Comparison of ENCODE assay signal across 18 cellular contexts in the genomic region with DNA sequence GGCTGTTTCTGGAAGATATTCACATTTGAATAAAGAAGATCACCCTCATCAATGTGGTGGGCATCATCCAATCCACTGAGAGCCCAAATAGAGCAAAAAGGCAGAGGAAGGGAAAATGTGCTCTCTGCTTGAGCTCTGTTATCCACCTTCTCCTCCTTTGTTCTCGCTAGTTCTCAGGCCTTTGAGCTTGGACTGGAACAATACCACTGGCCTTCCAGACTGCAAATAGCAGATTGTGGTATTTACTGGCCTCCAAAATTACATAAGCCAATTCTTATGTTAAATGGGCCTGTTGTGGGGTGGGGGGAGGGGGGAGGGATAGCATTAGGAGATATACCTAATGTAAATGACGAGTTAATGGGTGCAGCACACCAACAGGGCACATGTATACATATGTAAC.
DNase-seq lines count a peak whose midpoint lies in the region; ATAC-seq and TF ChIP-seq lines count a peak whose summit lies in the region.
"Had no signal": no experiment of that assay in that cellular context is flagged by ENCODE, and none has a peak within 500 bp of the region (broad histone marks: within the 10 kb centered on the region; RNA-seq: fewer than 3 reads in every experiment).

No MANE protein-coding gene starts in this region.

- no peak overlapping the region for H2BK20ac ChIP-seq in H9 (ENCODE audit: low read depth, low read length, poor library complexity, severe bottlenecking)

- no peaks in the 10 kb centered on the region for H3K9me2 ChIP-seq in neural cell (ENCODE audit: insufficient read depth, low read length)

- TF ChIP-seq CTCF in H9 (conservative IDR thresholded peaks at IDR 0.05) (no peak), WTC11 (IDR thresholded peaks at IDR 0.05) (no peak), neural cell (IDR thresholded peaks at IDR 0.05; ENCODE audit: poor library complexity, severe bottlenecking) (no peak)

- H3K36me3 ChIP-seq in neural cell (ENCODE audit: insufficient read depth, low read length): no peaks in the 10 kb centered on the region
- H3K36me3 ChIP-seq: BE2C had no signal

- H3K4me2 ChIP-seq in H9 (ENCODE audit: insufficient read depth, insufficient read length, low read length): peak overlapping the region; percentile 26
- no peak overlapping the region for H3K4me2 ChIP-seq in neural cell (ENCODE audit: low read length)
- H3K4me2 ChIP-seq: A549, KMS-11 had no signal

- H2BK12ac ChIP-seq in H9 (ENCODE audit: insufficient read length, low read depth, low read length): no peak overlapping the region

- TF ChIP-seq EP300 in neural cell (conservative IDR thresholded peaks at IDR 0.05; ENCODE audit: poor library complexity, severe bottlenecking): no peak

- no peaks in the 10 kb centered on the region; the same call in 1 of the 2 replicates for H3K27me3 Mint-ChIP-seq in H9 (ENCODE audit: low read depth)
- H3K27me3 Mint-ChIP-seq in WTC11 (ENCODE audit: low read depth): peaks cover 3% of the 10 kb centered on the region

- no peaks in the 10 kb centered on the region for H3K79me2 ChIP-seq in H9 (ENCODE audit: insufficient read depth, low read length)
- no peaks in the 10 kb centered on the region for H3K79me2 ChIP-seq in neural cell (replicated peaks; ENCODE audit: insufficient read depth, low read length)

- H3K36me3 Mint-ChIP-seq in H9 (ENCODE audit: insufficient read depth in 1 of 3, low read depth in 3 of 3) (no peaks in the 10 kb centered on the region), WTC11 (no peaks in the 10 kb centered on the region; the same call in 1 of the 2 replicates)
- H3K36me3 Mint-ChIP-seq: CD4-positive, alpha-beta memory T cell had no signal

- no CpG with 5 or more reads among the region's 2 CpGs for WGBS in H9 (ENCODE audit: extremely low coverage, insufficient read length, low lambda C conversion rate)

- H3K4me1 Mint-ChIP-seq in H9 (peaks cover 17 to 29% of the 10 kb centered on the region in 2 experiments), WTC11 (peaks cover 16% of the 10 kb centered on the region)
- H3K4me1 Mint-ChIP-seq: CD4-positive, alpha-beta memory T cell had no signal

- no peak overlapping the region for H3K23ac ChIP-seq in H9 (ENCODE audit: insufficient read length, low read depth, low read length)

- peak overlapping the region; percentile 83 to 86 (median 85); a peak in 4 of 7 replicates for H3K27ac Mint-ChIP-seq in H9
- peak overlapping the region; percentile 88 for H3K27ac Mint-ChIP-seq in WTC11
- H3K27ac Mint-ChIP-seq: CD4-positive, alpha-beta memory T cell had no signal

- H2AFZ ChIP-seq in H9 (ENCODE audit: low read length) (no peak overlapping the region), neural cell (ENCODE audit: low read depth, low read length) (no peak overlapping the region)

- H3K4me3 ChIP-seq in neural cell (ENCODE audit: low read length): no peak overlapping the region
- H3K4me3 ChIP-seq: A549 had no signal

- H3K27me3 ChIP-seq in H9 (ENCODE audit: insufficient read depth, low read length) (no peaks in the 10 kb centered on the region), neural cell (ENCODE audit: insufficient read depth, low read depth, low read length) (no peaks in the 10 kb centered on the region)
- H3K27me3 ChIP-seq: BE2C had no signal

- H3K4ac ChIP-seq in H9 (ENCODE audit: low read depth, low read length): no peak overlapping the region

- H2BK5ac ChIP-seq in H9 (ENCODE audit: insufficient read length, low read length): no peak overlapping the region

- H3K9me3 ChIP-seq in H9 (ENCODE audit: control insufficient read depth, low read depth, low read length) (no peaks in the 10 kb centered on the region), neural cell (ENCODE audit: low read length) (no peaks in the 10 kb centered on the region)
- H3K9me3 ChIP-seq: A549, BE2C had no signal

- peak overlapping the region; percentile 50 for H3K27ac ChIP-seq in H9 (ENCODE audit: insufficient read length, low read depth, low read length)
- peak overlapping the region; percentile 31 for H3K27ac ChIP-seq in neural cell (ENCODE audit: low read length)
- H3K27ac ChIP-seq: A549, C4-2B, KMS-11 had no signal

- no peak overlapping the region for H3K9ac ChIP-seq in H9 (ENCODE audit: extremely low read depth, insufficient read length, low read length)
- no peak overlapping the region for H3K9ac ChIP-seq in neural cell (ENCODE audit: low read length)
- H3K9ac ChIP-seq: KMS-11 had no signal

- H4K5ac ChIP-seq in H9 (ENCODE audit: insufficient read length, low read depth, low read length): no peak overlapping the region

- no peaks in the 10 kb centered on the region for H4K20me1 ChIP-seq in H9 (ENCODE audit: control insufficient read depth, insufficient read depth, insufficient read length)
- no peaks in the 10 kb centered on the region for H4K20me1 ChIP-seq in neural cell (ENCODE audit: insufficient read depth)

- H2AK5ac ChIP-seq in H9 (ENCODE audit: insufficient read length, low read length): no peak overlapping the region

- no peak overlapping the region for H4K8ac ChIP-seq in H9 (replicated peaks; ENCODE audit: insufficient read length, low read depth, low read length)

- peak overlapping the region; percentile 36 for H2BK120ac ChIP-seq in H9 (ENCODE audit: low read depth, low read length, poor library complexity, severe bottlenecking)

- no peaks in the 10 kb centered on the region for H3K79me1 ChIP-seq in H9 (ENCODE audit: insufficient read depth, low read depth, low read length, poor library complexity, severe bottlenecking)

- no peak for TF ChIP-seq RAD21 in neural cell (conservative IDR thresholded peaks at IDR 0.05)

- POLR2A ChIA-PET in WTC11 (lab: Charles Lee): no interaction called here

- H3K56ac ChIP-seq in H9 (ENCODE audit: insufficient read length, low read depth, low read length): no peak overlapping the region

- peak overlapping the region in 1 of 2 experiments; percentile 19; a peak in 2 of 5 replicates for H3K4me3 Mint-ChIP-seq in H9
- H3K4me3 Mint-ChIP-seq in WTC11: 0 out of 2 replicates have a peak overlapping the region, but pooled peaks have one; percentile 9
- H3K4me3 Mint-ChIP-seq: CD4-positive, alpha-beta memory T cell had no signal

- no peak overlapping the region for H4K91ac ChIP-seq in H9 (ENCODE audit: insufficient read length, low read depth, low read length)

- no peak overlapping the region for H2BK15ac ChIP-seq in H9 (ENCODE audit: low read depth, low read length)

- H3T11ph ChIP-seq in H9 (ENCODE audit: low read length): no peak overlapping the region

- CTCF ChIA-PET in WTC11 (lab: Charles Lee): interaction anchor here (0.6 to 0.9 kb wide), 2 partner anchors 24 to 346 kb away, joined by 3 to 5 read pairs; no protein-coding TSS in a partner anchor

- ATAC-seq in WTC11 (peak; percentile 86), HG02588 (IDR thresholded peaks at IDR 0.05; ENCODE audit: unreplicated experiment) (no peak), HG02798 (IDR thresholded peaks at IDR 0.05; ENCODE audit: poor library complexity, unreplicated experiment) (no peak), HG03175 (IDR thresholded peaks at IDR 0.05; ENCODE audit: unreplicated experiment) (no peak)
- ATAC-seq: A549, HCT116, HepG2 had no signal

- H3K23me2 ChIP-seq in H9 (ENCODE audit: insufficient read length, low read depth, low read length, poor library complexity, severe bottlenecking): peaks cover 2% of the 10 kb centered on the region

- H3K9me3 Mint-ChIP-seq in H9: peaks cover 4% of the 10 kb centered on the region in 2 experiments; a peak in 4 of 5 replicates
- peaks cover 11% of the 10 kb centered on the region for H3K9me3 Mint-ChIP-seq in WTC11

- peak; percentile 35 for DNase-seq in H9
- DNase-seq in WTC11 (ENCODE audit: low spot score): no peak
- DNase-seq in iPS DF 19.7 (ENCODE audit: low read depth, low spot score): peak; percentile 87
- DNase-seq in T-helper 9 cell: no peak
- DNase-seq: BE2C; CD4-positive, alpha-beta memory T cell; DND-41; GF-D8; GOT3 had no signal

- no peaks in the 10 kb centered on the region for H3F3A ChIP-seq in neural cell (ENCODE audit: insufficient read depth, low read length, poor library complexity, severe bottlenecking)

- H3K14ac ChIP-seq in H9 (ENCODE audit: insufficient read depth, low read length): no peak overlapping the region

- H3K4me1 ChIP-seq in H9 (ENCODE audit: insufficient read depth, low read length): peaks cover 3% of the 10 kb centered on the region; the same call in 1 of the 2 replicates
- H3K4me1 ChIP-seq: A549, BE2C had no signal

- H3K18ac ChIP-seq in H9 (ENCODE audit: insufficient read length, low read depth, low read length): no peak overlapping the region

TF ChIP-seq in WTC11, 78 proteins besides CTCF, POLR2A, EP300 and RAD21:
- TF ChIP-seq, protein P1, sequence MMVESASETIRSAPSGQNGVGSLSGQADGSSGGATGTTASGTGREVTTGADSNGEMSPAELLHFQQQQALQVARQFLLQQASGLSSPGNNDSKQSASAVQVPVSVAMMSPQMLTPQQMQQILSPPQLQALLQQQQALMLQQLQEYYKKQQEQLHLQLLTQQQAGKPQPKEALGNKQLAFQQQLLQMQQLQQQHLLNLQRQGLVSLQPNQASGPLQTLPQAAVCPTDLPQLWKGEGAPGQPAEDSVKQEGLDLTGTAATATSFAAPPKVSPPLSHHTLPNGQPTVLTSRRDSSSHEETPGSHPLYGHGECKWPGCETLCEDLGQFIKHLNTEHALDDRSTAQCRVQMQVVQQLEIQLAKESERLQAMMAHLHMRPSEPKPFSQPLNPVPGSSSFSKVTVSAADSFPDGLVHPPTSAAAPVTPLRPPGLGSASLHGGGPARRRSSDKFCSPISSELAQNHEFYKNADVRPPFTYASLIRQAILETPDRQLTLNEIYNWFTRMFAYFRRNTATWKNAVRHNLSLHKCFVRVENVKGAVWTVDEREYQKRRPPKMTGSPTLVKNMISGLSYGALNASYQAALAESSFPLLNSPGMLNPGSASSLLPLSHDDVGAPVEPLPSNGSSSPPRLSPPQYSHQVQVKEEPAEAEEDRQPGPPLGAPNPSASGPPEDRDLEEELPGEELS (CRISPR knock-in tag; IDR thresholded peaks at IDR 0.05): peak; percentile 54; the same call in 1 of the 2 replicates
- TF ChIP-seq HMGA2 (CRISPR knock-in tag; IDR thresholded peaks at IDR 0.05): no peak
TF ChIP-seq in WTC11: peak in this region for 1.

TF ChIP-seq in neural cell, 6 proteins besides CTCF, POLR2A, EP300 and RAD21 (continues in another document):
- TF ChIP-seq TAF1 (IDR thresholded peaks at IDR 0.05; ENCODE audit: low read depth): no peak

Comparison
In these comparisons a context has a peak if more than half of its experiments do, and no peak if none do; other contexts are left out.
1. DNase-seq: peak in H9 (single experiment) and iPS DF 19.7 (single experiment); none in WTC11 (single experiment) and T-helper 9 cell (single experiment).